Comparison of ENCODE assay signal across 29 cellular contexts in the genomic region with DNA sequence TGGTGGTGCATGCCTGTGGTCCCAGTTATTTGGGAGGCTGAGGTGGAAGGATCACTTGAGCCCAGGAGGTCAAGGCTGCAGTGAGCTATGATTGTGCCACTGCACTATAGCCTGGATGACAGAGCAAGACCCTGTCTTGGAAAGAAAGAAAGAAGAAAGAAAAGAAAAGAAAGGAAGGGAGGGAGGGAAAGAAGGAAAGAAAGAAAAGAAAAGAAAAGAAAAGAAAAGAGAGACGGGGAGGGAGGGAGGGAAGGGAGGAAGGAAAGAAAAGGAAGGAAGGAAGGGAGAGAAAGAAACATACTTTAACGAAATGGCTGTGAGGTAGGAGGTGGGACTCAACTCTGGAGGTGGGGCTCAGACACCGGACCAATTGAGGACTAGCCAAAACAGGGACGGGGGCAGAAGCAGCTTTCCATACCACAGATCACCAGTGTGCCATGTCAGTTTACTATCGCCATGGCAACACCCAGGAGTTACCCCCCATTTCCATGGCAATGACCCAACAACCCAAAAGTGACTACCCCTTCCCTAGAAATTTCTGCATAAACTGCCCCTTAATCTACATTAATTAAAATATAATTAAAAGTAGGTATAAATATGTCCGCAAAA. TPM values are rescaled to one million over a fixed set of nuclear protein-coding genes. Genes with fewer than 3 reads are reported as not detected.
"Had no signal": no experiment of that assay in that cellular context is flagged by ENCODE, and none has a peak within 500 bp of the region (broad histone marks: within the 10 kb centered on the region; RNA-seq: fewer than 3 reads in every experiment).

No MANE protein-coding gene starts in this region.

- H3K4me1 ChIP-seq: right lobe of liver, upper lobe of right lung had no signal

- H3K27ac Mint-ChIP-seq: mesothelial cell of epicardium; naive B cell; natural killer cell; nephron progenitor cell; neural progenitor cell; progenitor cell of endocrine pancreas; stimulated activated effector memory CD8-positive, alpha-beta T cell treated with anti-CD3 and anti-CD28 coated beads, Interleukin-12 subunit alpha, Interleukin-12 subunit beta, amount 100 ng/mL, for 72 hours; stimulated activated naive CD8-positive, alpha-beta T cell treated with anti-CD3 and anti-CD28 coated beads, Interleukin-15, Interleukin-2, amounts not matched to agents 100 ng/mL and 50 ng/mL, for 24 hours had no signal

- H3K4me3 Mint-ChIP-seq: mesothelial cell of epicardium; naive B cell; natural killer cell; nephron progenitor cell; neural progenitor cell; stimulated activated effector memory CD8-positive, alpha-beta T cell treated with anti-CD3 and anti-CD28 coated beads, Interleukin-12 subunit alpha, Interleukin-12 subunit beta, amount 100 ng/mL, for 72 hours; stimulated activated naive CD8-positive, alpha-beta T cell treated with anti-CD3 and anti-CD28 coated beads, Interleukin-15, Interleukin-2, amounts not matched to agents 100 ng/mL and 50 ng/mL, for 24 hours had no signal

- H3K27ac ChIP-seq: left ventricle myocardium inferior, neural progenitor cell, neutrophil, ovary, right atrium auricular region, right lobe of liver, suprapubic skin, thoracic aorta, tibial artery, upper lobe of right lung had no signal

- ATAC-seq: natural killer cell; right lobe of liver; stimulated activated effector memory CD8-positive, alpha-beta T cell treated with anti-CD3 and anti-CD28 coated beads, Interleukin-12 subunit alpha, Interleukin-12 subunit beta, amount 100 ng/mL, for 72 hours; upper lobe of right lung had no signal

- H3K9me3 ChIP-seq: left ventricle myocardium inferior, neutrophil, ovary, right atrium auricular region, right lobe of liver, suprapubic skin, thoracic aorta, tibial artery, upper lobe of right lung had no signal

- H3K27me3 ChIP-seq: neural progenitor cell, ovary, right atrium auricular region, right lobe of liver had no signal

- H3K9me3 Mint-ChIP-seq: mesothelial cell of epicardium; naive B cell; natural killer cell; nephron progenitor cell; neural progenitor cell; stimulated activated effector memory CD8-positive, alpha-beta T cell treated with anti-CD3 and anti-CD28 coated beads, Interleukin-12 subunit alpha, Interleukin-12 subunit beta, amount 100 ng/mL, for 72 hours; stimulated activated naive CD8-positive, alpha-beta T cell treated with anti-CD3 and anti-CD28 coated beads, Interleukin-15, Interleukin-2, amounts not matched to agents 100 ng/mL and 50 ng/mL, for 24 hours had no signal

- DNase-seq: hypothalamus; islet precursor cell; left ventricle myocardium inferior; mesendoderm; naive B cell; natural killer cell; nephron progenitor cell; occipital lobe; ovary; right lobe of liver; stimulated activated CD4-positive, alpha-beta T cell treated with anti-CD3 and anti-CD28 coated beads, Interleukin-15, amount 100 ng/mL, for 24 hours; stimulated activated CD4-positive, alpha-beta T cell treated with anti-CD3 and anti-CD28 coated beads, Interleukin-2, amount 100 ng/mL, for 24 hours; stimulated activated CD4-positive, alpha-beta T cell treated with anti-CD3 and anti-CD28 coated beads, Interleukin-4, amount 100 ng/mL, for 24 hours; stimulated activated naive CD4-positive, alpha-beta T cell; tibial artery; trophoblast cell; upper lobe of right lung had no signal

- H3K36me3 ChIP-seq: left ventricle myocardium inferior, neural progenitor cell, neutrophil, ovary, right atrium auricular region, right lobe of liver, suprapubic skin, thoracic aorta, tibial artery, upper lobe of right lung had no signal

- H3K4me3 ChIP-seq: left ventricle myocardium inferior, lung, neural progenitor cell, ovary, right atrium auricular region, right lobe of liver, smooth muscle cell, suprapubic skin, thoracic aorta, tibial artery, upper lobe of right lung had no signal

- H3K36me3 Mint-ChIP-seq: mesothelial cell of epicardium, naive B cell, natural killer cell, neural progenitor cell had no signal

RNA-seq across cellular contexts. Expression of a gene that starts 21.3 kb away (rescaled TPM):
- total RNA-seq: pulmonary artery endothelial cell had no signal
